In the genomic region with DNA sequence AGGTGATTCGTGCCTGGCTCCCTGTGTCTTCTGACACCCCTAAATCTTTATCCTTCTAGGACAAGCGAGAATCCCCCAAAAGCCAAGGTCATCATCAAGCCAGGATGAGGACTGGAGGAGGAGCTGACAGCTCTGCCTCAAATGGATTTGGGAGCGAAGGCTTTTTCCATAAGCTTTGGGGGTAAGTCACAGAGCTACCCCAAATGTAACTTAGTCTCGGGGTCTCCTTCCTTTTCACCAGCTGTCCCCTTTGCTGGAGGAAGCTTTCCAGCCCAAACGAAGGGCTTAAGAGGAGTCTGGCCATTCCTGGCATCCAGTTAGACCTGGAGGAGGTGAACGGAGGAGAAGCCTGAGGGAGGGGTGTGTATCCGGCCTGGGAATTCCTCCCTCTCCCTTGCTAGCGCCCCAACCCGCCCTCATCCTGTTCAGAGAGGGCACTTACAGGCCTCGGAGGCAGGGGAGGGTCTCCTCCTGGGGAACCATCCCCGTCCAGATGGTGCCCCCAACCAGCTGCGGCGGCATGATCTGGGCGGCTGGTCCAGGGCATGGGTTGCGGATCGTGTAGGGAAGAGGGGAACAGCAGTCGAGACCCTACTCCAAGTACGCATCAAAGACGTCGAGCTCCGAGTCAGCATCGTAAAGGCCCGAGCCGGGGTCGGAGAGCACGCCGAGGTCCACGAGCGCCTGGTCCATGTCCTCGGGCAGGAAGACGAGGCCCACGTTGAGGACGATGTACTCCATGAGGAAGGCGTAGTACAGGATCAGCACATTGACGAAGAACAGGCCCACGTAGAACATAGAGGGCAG, we compare ENCODE assay signal across 8 cellular contexts. TPM values are rescaled to one million over a fixed set of nuclear protein-coding genes. Genes with fewer than 3 reads are reported as not detected.
A peak's percentile ranks its signal among the peaks of the same experiment; 100 is the strongest.
DNase-seq lines count a peak whose midpoint lies in the region; ATAC-seq, FAIRE-seq and TF ChIP-seq lines count a peak whose summit lies in the region.

No MANE protein-coding gene starts in this region.

- peak overlapping the region; percentile 41 for H3K27ac Mint-ChIP-seq in astrocyte (ENCODE audit: unreplicated experiment)

- no peak overlapping the region for H2AFZ ChIP-seq in astrocyte (ENCODE audit: low read depth, low read length)

- H3K27me3 Mint-ChIP-seq in astrocyte (ENCODE audit: low read depth, unreplicated experiment): no peaks in the 10 kb centered on the region

- H3K79me2 ChIP-seq in astrocyte (ENCODE audit: insufficient read depth, low read length): peaks cover 80% of the 10 kb centered on the region

- peaks cover 0 to 8% (median under 1%) of the 10 kb centered on the region in 11 experiments; a peak in 4 of 22 replicates for H3K36me3 ChIP-seq in BLaER1 treated with 17β-estradiol and CSF1 and Interleukin-3, amounts not matched to agents 10 nM and 100 nM
- H3K36me3 ChIP-seq in astrocyte (ENCODE audit: insufficient read depth, low read length): no peaks in the 10 kb centered on the region
- H3K36me3 ChIP-seq in lower lobe of right lung: no peaks in the 10 kb centered on the region
- H3K36me3 ChIP-seq in urinary bladder (ENCODE audit: insufficient read depth): no peaks in the 10 kb centered on the region

- peaks cover 50 to 72% (median 68%) of the 10 kb centered on the region in 11 experiments for H4K20me1 ChIP-seq in BLaER1 treated with 17β-estradiol and CSF1 and Interleukin-3, amounts not matched to agents 10 nM and 100 nM
- H4K20me1 ChIP-seq in astrocyte (ENCODE audit: insufficient read depth, low read length): peaks cover 66% of the 10 kb centered on the region

- H3K4me3 ChIP-seq in BLaER1 treated with 17β-estradiol and CSF1 and Interleukin-3, amounts not matched to agents 10 nM and 100 nM: peak overlapping the region; percentile 73 to 84 (median 78)
- H3K4me3 ChIP-seq in astrocyte (ENCODE audit: insufficient read depth, low read depth, low read length) (peak overlapping the region; percentile 64), lower lobe of right lung (peak overlapping the region; percentile 64), urinary bladder (ENCODE audit: low read depth, low read length) (peak overlapping the region; percentile 60)

- peaks cover 8% of the 10 kb centered on the region for H3K36me3 Mint-ChIP-seq in astrocyte (ENCODE audit: low read depth, unreplicated experiment)

- no peak for FAIRE-seq in astrocyte (lab: Jason Lieb, UNC)

- ATAC-seq in lower lobe of right lung: no peak
- no peak for ATAC-seq in GM21529 (IDR thresholded peaks at IDR 0.05; ENCODE audit: unreplicated experiment)
- ATAC-seq in HG03442 (IDR thresholded peaks at IDR 0.05; ENCODE audit: unreplicated experiment): no peak

- intact Hi-C loops in lower lobe of right lung (cut with DNase I): no loop called here

- peak overlapping the region; percentile 62 to 88 (median 83) for H3K27ac ChIP-seq in BLaER1 treated with 17β-estradiol and CSF1 and Interleukin-3, amounts not matched to agents 10 nM and 100 nM
- H3K27ac ChIP-seq in astrocyte (ENCODE audit: low read depth, low read length) (no peak overlapping the region), lower lobe of right lung (peak overlapping the region; percentile 76), urinary bladder (ENCODE audit: low read depth) (no peak overlapping the region)

- WGBS in urinary bladder: 2% methylated on average over 34 of the region's 36 CpGs

- H3K4me1 ChIP-seq in BLaER1 treated with 17β-estradiol and CSF1 and Interleukin-3, amounts not matched to agents 10 nM and 100 nM: peaks cover 73 to 84% (median 81%) of the 10 kb centered on the region in 10 experiments
- peaks cover 48% of the 10 kb centered on the region for H3K4me1 ChIP-seq in astrocyte (ENCODE audit: insufficient read depth, low read length)
- H3K4me1 ChIP-seq in lower lobe of right lung: peaks cover 76% of the 10 kb centered on the region
- peaks cover 8% of the 10 kb centered on the region for H3K4me1 ChIP-seq in urinary bladder (ENCODE audit: insufficient read depth)

- H3K9me3 Mint-ChIP-seq in astrocyte (ENCODE audit: unreplicated experiment): no peaks in the 10 kb centered on the region

- no peaks in the 10 kb centered on the region for H3K27me3 ChIP-seq in BLaER1 treated with 17β-estradiol and CSF1 and Interleukin-3, amounts not matched to agents 10 nM and 100 nM
- H3K27me3 ChIP-seq in astrocyte (ENCODE audit: insufficient read depth, low read length): no peaks in the 10 kb centered on the region
- H3K27me3 ChIP-seq in lower lobe of right lung (ENCODE audit: low read depth): no peaks in the 10 kb centered on the region

- H3K9ac ChIP-seq in BLaER1 treated with 17β-estradiol and CSF1 and Interleukin-3, amounts not matched to agents 10 nM and 100 nM: peak overlapping the region; percentile 85 to 92 (median 88)
- H3K9ac ChIP-seq in astrocyte (ENCODE audit: low read length): peak overlapping the region; percentile 82

- H3K4me2 ChIP-seq in BLaER1 treated with 17β-estradiol and CSF1 and Interleukin-3, amounts not matched to agents 10 nM and 100 nM: peak overlapping the region; percentile 90 to 100 (median 99)
- peak overlapping the region; percentile 97 for H3K4me2 ChIP-seq in astrocyte (ENCODE audit: low read length)

- peak; percentile 21 for DNase-seq in HT-29 (ENCODE audit: low spot score)
- no peak for DNase-seq in astrocyte (ENCODE audit: low read depth)
- no peak for DNase-seq in lower lobe of right lung
- DNase-seq in mucosa of gallbladder (ENCODE audit: low spot score): no peak

- peak overlapping the region; percentile 95 for H3K4me3 Mint-ChIP-seq in astrocyte (ENCODE audit: unreplicated experiment)

- no peaks in the 10 kb centered on the region for H3K9me3 ChIP-seq in BLaER1 treated with 17β-estradiol and CSF1 and Interleukin-3, amounts not matched to agents 10 nM and 100 nM (replicated peaks in 1 of 11)
- H3K9me3 ChIP-seq in astrocyte (ENCODE audit: insufficient read depth, low read depth, low read length): no peaks in the 10 kb centered on the region
- no peaks in the 10 kb centered on the region for H3K9me3 ChIP-seq in lower lobe of right lung

- TF ChIP-seq CTCF in astrocyte (IDR thresholded peaks at IDR 0.05; ENCODE audit: insufficient read depth, low read depth, low read length): no peak
- no peak for TF ChIP-seq CTCF in lower lobe of right lung (IDR thresholded peaks at IDR 0.05)

- H3K4me1 Mint-ChIP-seq in astrocyte (ENCODE audit: low read depth, unreplicated experiment): peaks cover 39% of the 10 kb centered on the region

RNA-seq across cellular contexts. Expression of gene DEXI, which starts 0.9 kb away (rescaled TPM):
- total RNA-seq in HT-29 (2014; rRNA removed; shearing (Covaris generic)): 47.7 and 54.8 TPM in 2 replicates
- total RNA-seq in astrocyte (39.8 and 46.6 TPM in 2 replicates), lower lobe of right lung (29.9 TPM), urinary bladder (20.8 TPM), mucosa of gallbladder (41.3 TPM)
- 64.5 TPM for polyA plus RNA-seq in urinary bladder

RNA-seq across cellular contexts. Expression of gene CLEC16A, which starts 3.0 kb away (rescaled TPM):
- 12.7 and 13.5 TPM in 2 replicates for total RNA-seq in HT-29 (2014; rRNA removed; shearing (Covaris generic))
- total RNA-seq in astrocyte (31.7 and 32.1 TPM in 2 replicates), lower lobe of right lung (34.6 TPM), urinary bladder (19.9 TPM), mucosa of gallbladder (27.6 TPM)
- polyA plus RNA-seq in urinary bladder: 10.9 TPM

Comparison
In these comparisons a context has a peak if more than half of its experiments do, and no peak if none do; other contexts are left out.
1. H3K27ac ChIP-seq: peak in BLaER1 treated with 17β-estradiol and CSF1 and Interleukin-3, amounts not matched to agents 10 nM and 100 nM (11 of 11) and lower lobe of right lung (single experiment); none in astrocyte (single experiment) and urinary bladder (single experiment).
2. Peak in every context shown above with its lines, with median percentiles within 50 percentile points of each other: H3K4me3 ChIP-seq.